Comparison of ENCODE assay signal across 16 cellular contexts in the genomic region with DNA sequence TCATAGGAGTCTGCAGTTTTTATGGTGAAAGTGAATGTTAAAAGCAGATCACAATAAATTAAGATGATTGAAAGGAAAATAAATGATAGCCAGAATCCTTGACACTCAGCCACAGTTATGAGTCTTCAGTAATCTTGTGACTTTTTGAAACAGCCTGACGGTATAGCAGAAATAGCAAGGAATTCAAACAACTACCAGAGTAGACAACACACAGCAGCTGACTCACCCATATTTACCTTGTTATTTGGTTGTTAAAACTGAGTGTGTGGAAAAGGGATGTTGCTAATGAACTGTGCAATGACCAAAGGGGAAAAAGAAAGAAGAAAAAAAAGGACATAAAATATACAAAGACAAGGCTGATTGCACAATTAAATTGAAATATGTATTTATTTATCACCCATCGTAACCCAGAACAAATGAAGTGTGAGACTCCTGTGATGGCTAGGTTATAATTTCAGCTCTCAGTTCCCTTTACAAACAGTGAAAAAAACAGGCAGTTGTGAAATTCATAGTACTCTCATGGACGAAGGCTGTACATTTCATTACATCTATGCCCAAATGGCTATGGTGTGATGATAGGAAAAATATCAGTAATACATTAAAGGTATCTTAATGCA.
"Had no signal": no experiment of that assay in that cellular context is flagged by ENCODE, and none has a peak within 500 bp of the region (broad histone marks: within the 10 kb centered on the region; RNA-seq: fewer than 3 reads in every experiment).

No MANE protein-coding gene starts in this region.

- DNase-seq: activated CD4-positive, alpha-beta T cell treated with anti-CD3 and anti-CD28 coated beads, Interleukin-2, amount 10 ng/mL, durations not matched to agents 7 days and 5 days; activated CD8-positive, alpha-beta memory T cell treated with anti-CD3 and anti-CD28 coated beads for 24 hours; activated naive CD4-positive, alpha-beta T cell; activated naive CD8-positive, alpha-beta T cell treated with anti-CD3 and anti-CD28 coated beads, Interleukin-2, amount 10 ng/mL, durations not matched to agents 7 days and 5 days; anterior cingulate cortex; effector memory CD4-positive, alpha-beta T cell; hippocampal formation; nucleus accumbens; stimulated activated CD4-positive, alpha-beta T cell treated with anti-CD3 and anti-CD28 coated beads, Interleukin-2, amount 100 ng/mL, for 48 hours; stimulated activated naive B cell treated with anti-CD40 and anti-IgM and Interleukin-4, amounts not matched to agents 10 μg/mL and 1 μg/mL and 100 μg/mL, for 72 hours; tibial artery had no signal

- H3K4me3 ChIP-seq: right atrium auricular region, tibial artery had no signal

- H3K36me3 ChIP-seq: right atrium auricular region, tibial artery had no signal

- ATAC-seq: stimulated activated naive B cell treated with anti-CD40 and anti-IgM and Interleukin-4, amounts not matched to agents 10 μg/mL and 1 μg/mL and 100 μg/mL, for 72 hours had no signal

- H3K4me3 Mint-ChIP-seq: activated CD4-positive, alpha-beta T cell treated with anti-CD3 and anti-CD28 coated beads, Interleukin-2, amount 10 ng/mL, durations not matched to agents 7 days and 5 days; activated naive CD8-positive, alpha-beta T cell treated with anti-CD3 and anti-CD28 coated beads, Interleukin-2, amount 10 ng/mL, durations not matched to agents 7 days and 5 days; dendritic cell treated with granulocyte-macrophage colony-stimulating factor and Interleukin-4, amounts not matched to agents 40 ng/mL and 50 ng/mL, for 4 days; nephron; stimulated activated naive B cell treated with anti-CD40 and anti-IgM and Interleukin-4, amounts not matched to agents 10 μg/mL and 1 μg/mL and 100 μg/mL, for 72 hours had no signal

- H3K27me3 Mint-ChIP-seq: activated CD4-positive, alpha-beta T cell treated with anti-CD3 and anti-CD28 coated beads, Interleukin-2, amount 10 ng/mL, durations not matched to agents 7 days and 5 days; activated naive CD8-positive, alpha-beta T cell treated with anti-CD3 and anti-CD28 coated beads, Interleukin-2, amount 10 ng/mL, durations not matched to agents 7 days and 5 days; dendritic cell treated with granulocyte-macrophage colony-stimulating factor and Interleukin-4, amounts not matched to agents 40 ng/mL and 50 ng/mL, for 4 days; stimulated activated naive B cell treated with anti-CD40 and anti-IgM and Interleukin-4, amounts not matched to agents 10 μg/mL and 1 μg/mL and 100 μg/mL, for 72 hours had no signal

- H3K4me1 ChIP-seq: right atrium auricular region, tibial artery had no signal

- H3K27me3 ChIP-seq: right atrium auricular region, tibial artery had no signal

- H3K27ac ChIP-seq: epithelial cell of prostate, right atrium auricular region, tibial artery had no signal

- H3K36me3 Mint-ChIP-seq: activated naive CD8-positive, alpha-beta T cell treated with anti-CD3 and anti-CD28 coated beads, Interleukin-2, amount 10 ng/mL, durations not matched to agents 7 days and 5 days; stimulated activated naive B cell treated with anti-CD40 and anti-IgM and Interleukin-4, amounts not matched to agents 10 μg/mL and 1 μg/mL and 100 μg/mL, for 72 hours had no signal

- H3K4me1 Mint-ChIP-seq: activated CD4-positive, alpha-beta T cell treated with anti-CD3 and anti-CD28 coated beads, Interleukin-2, amount 10 ng/mL, durations not matched to agents 7 days and 5 days; activated naive CD8-positive, alpha-beta T cell treated with anti-CD3 and anti-CD28 coated beads, Interleukin-2, amount 10 ng/mL, durations not matched to agents 7 days and 5 days; stimulated activated naive B cell treated with anti-CD40 and anti-IgM and Interleukin-4, amounts not matched to agents 10 μg/mL and 1 μg/mL and 100 μg/mL, for 72 hours had no signal

- H3K27ac Mint-ChIP-seq: activated CD4-positive, alpha-beta T cell treated with anti-CD3 and anti-CD28 coated beads, Interleukin-2, amount 10 ng/mL, durations not matched to agents 7 days and 5 days; activated naive CD8-positive, alpha-beta T cell treated with anti-CD3 and anti-CD28 coated beads, Interleukin-2, amount 10 ng/mL, durations not matched to agents 7 days and 5 days; dendritic cell treated with granulocyte-macrophage colony-stimulating factor and Interleukin-4, amounts not matched to agents 40 ng/mL and 50 ng/mL, for 4 days; nephron; stimulated activated naive B cell treated with anti-CD40 and anti-IgM and Interleukin-4, amounts not matched to agents 10 μg/mL and 1 μg/mL and 100 μg/mL, for 72 hours had no signal

- H3K9me3 ChIP-seq: right atrium auricular region, tibial artery had no signal

- FAIRE-seq: urothelium cell line had no signal
